ENCODE assay signal across 8 cellular contexts in genomic region chr7:43164757-43165156, GRCh38. TPM values are rescaled to one million over a fixed set of nuclear protein-coding genes. Genes with fewer than 3 reads are reported as not detected.
DNase-seq lines count a peak whose midpoint lies in the region; ATAC-seq and TF ChIP-seq lines count a peak whose summit lies in the region.

No MANE protein-coding gene starts in this region.

- in situ Hi-C loops in astrocyte of the spinal cord (cut with HindIII; ENCODE audit: low sequenced_read_pairs) = no loop called here

- peak; percentile 88 for ATAC-seq in HG03280 (IDR thresholded peaks at IDR 0.05; ENCODE audit: unreplicated experiment)

- H3K4me3 ChIP-seq in astrocyte of the spinal cord (ENCODE audit: low read depth, low read length) = no peak overlapping the region

- peak; percentile 82 for DNase-seq in AG08396 (ENCODE audit: low spot score)
- DNase-seq in GM19240 (ENCODE audit: insufficient read length, low spot score) = peak; percentile 26
- peak; percentile 97 for DNase-seq in astrocyte of the spinal cord (ENCODE audit: low read depth, low spot score)
- peak; percentile 90 for DNase-seq in renal cortical epithelial cell (ENCODE audit: low read depth)
- no peak for DNase-seq in SK-N-DZ (ENCODE audit: low spot score)
- DNase-seq in RPMI8226 = no peak
- DNase-seq in cortex of kidney (lab: John Stamatoyannopoulos, UW) = no peak

- no peak for TF ChIP-seq CTCF in astrocyte of the spinal cord (IDR thresholded peaks at IDR 0.05; ENCODE audit: low read depth, low read length)

RNA-seq across cellular contexts. Expression of gene HECW1, which starts 52.3 kb away (rescaled TPM):
- 1.7 and 3.1 TPM in 2 replicates for total RNA-seq in renal cortical epithelial cell
- polyA plus RNA-seq in SK-N-DZ (2014; cell fraction: cytosol; rRNA removed) = 1.9 and 7.7 TPM in 2 replicates
- 3.7 and 6.7 TPM in 2 replicates for polyA plus RNA-seq in SK-N-DZ (2014; cell fraction: nucleus; rRNA removed)

Comparison
In these comparisons a context has a peak if more than half of its experiments do, and no peak if none do; other contexts are left out.
1. DNase-seq: peak in AG08396 (single experiment), GM19240 (single experiment), astrocyte of the spinal cord (single experiment) and renal cortical epithelial cell (single experiment); none in SK-N-DZ (single experiment), RPMI8226 (single experiment) and cortex of kidney (single experiment).